Comparison of ENCODE assay signal across 8 cellular contexts in genomic region chr12:98725481-98726247, GRCh38.
A peak's percentile ranks its signal among the peaks of the same experiment; 100 is the strongest.
DNase-seq lines count a peak whose midpoint lies in the region; ATAC-seq and TF ChIP-seq lines count a peak whose summit lies in the region.

No MANE protein-coding gene starts in this region.

- H3K4me2 ChIP-seq in PC-3 (ENCODE audit: low read length) = no peak overlapping the region

- 59 to 76% methylated on average over 5 of the region's 5 CpGs for WGBS in body of pancreas, 2 donors

- H3K27me3 ChIP-seq in PC-3 (ENCODE audit: low read length) (no peaks in the 10 kb centered on the region), body of pancreas (no peaks in the 10 kb centered on the region), layer of hippocampus (ENCODE audit: control insufficient read depth, insufficient read depth, low read length) (no peaks in the 10 kb centered on the region), thoracic aorta (replicated peaks; ENCODE audit: insufficient read depth) (no peaks in the 10 kb centered on the region)

- H2AFZ ChIP-seq in PC-3 (ENCODE audit: low read length) = no peak overlapping the region

- H3K4me1 ChIP-seq in PC-3 (ENCODE audit: insufficient read depth, low read length) (no peaks in the 10 kb centered on the region), body of pancreas (no peaks in the 10 kb centered on the region), thoracic aorta (ENCODE audit: control insufficient read depth in 1 of 2, low read depth in 2 of 2) (no peaks in the 10 kb centered on the region)

- H3F3A ChIP-seq in PC-3 (ENCODE audit: low read length, unreplicated experiment) = no peaks in the 10 kb centered on the region

- no peaks in the 10 kb centered on the region for H3K36me3 ChIP-seq in PC-3 (ENCODE audit: low read depth, low read length)
- H3K36me3 ChIP-seq in body of pancreas (replicated peaks in 1 of 2; ENCODE audit: insufficient read depth in 1 of 2, low read depth in 2 of 2) = peaks cover 4 to 5% of the 10 kb centered on the region in 2 donors
- H3K36me3 ChIP-seq in thoracic aorta = peaks cover 15% of the 10 kb centered on the region

- no TSS peak for BruUV-seq in PC-3 (replicated peaks; lab: Mats Ljungman, UMichigan)

- no peak overlapping the region for H3K9ac ChIP-seq in PC-3 (ENCODE audit: low read length)

- H4K20me1 ChIP-seq in PC-3 (ENCODE audit: low read length) = no peaks in the 10 kb centered on the region

- H3K9me2 ChIP-seq in PC-3 (replicated peaks; ENCODE audit: low read length) = no peaks in the 10 kb centered on the region

- no peak overlapping the region for H3K4me3 ChIP-seq in PC-3 (ENCODE audit: low read length)
- H3K4me3 ChIP-seq in body of pancreas = no peak overlapping the region
- H3K4me3 ChIP-seq in thoracic aorta = no peak overlapping the region

- intact Hi-C loops in PC-3 (cut with micrococcal nuclease) (no loop called here), body of pancreas (cut with DNase I) (no loop called here)

- ATAC-seq in GM19463 (IDR thresholded peaks at IDR 0.05; ENCODE audit: unreplicated experiment) (peak; percentile 90), HG03520 (IDR thresholded peaks at IDR 0.05; ENCODE audit: unreplicated experiment) (peak; percentile 76), PC-3 (peak; percentile 94), body of pancreas (no peak), thoracic aorta (ENCODE audit: insufficient number of reproducible peaks, low FRiP score, low read depth) (no peak)

- TF ChIP-seq POLR2A in body of pancreas (IDR thresholded peaks at IDR 0.05) = no peak

- peak; percentile 54 for TF ChIP-seq CTCF in PC-3 (conservative IDR thresholded peaks at IDR 0.05; ENCODE audit: low read depth, low read length)
- TF ChIP-seq CTCF in body of pancreas (IDR thresholded peaks at IDR 0.05) = peak in 4 of 7 experiments; percentile 29 to 36 (median 32)
- TF ChIP-seq CTCF in thoracic aorta (IDR thresholded peaks at IDR 0.05) = peak; percentile 31

- CTCF ChIA-PET in PC-3 (lab: Charles Lee) = interaction anchor here (0.6 kb wide), 1 partner anchor 74 kb away, joined by 9 read pairs; no protein-coding TSS in a partner anchor

- H3K9me3 ChIP-seq in PC-3 (ENCODE audit: low read length) (no peaks in the 10 kb centered on the region), body of pancreas (no peaks in the 10 kb centered on the region), thoracic aorta (no peaks in the 10 kb centered on the region)

- no peaks in the 10 kb centered on the region for H3K79me2 ChIP-seq in PC-3 (ENCODE audit: low read length)

- H3K27ac ChIP-seq in PC-3 (ENCODE audit: low read length) = no peak overlapping the region
- H3K27ac ChIP-seq in body of pancreas = no peak overlapping the region
- H3K27ac ChIP-seq in layer of hippocampus (ENCODE audit: low read depth, low read length) = peak overlapping the region; percentile 74
- no peak overlapping the region for H3K27ac ChIP-seq in thoracic aorta

- POLR2A ChIA-PET in PC-3 (lab: Charles Lee; ENCODE audit: unreplicated experiment) = no interaction called here

- DNase-seq in NCI-H187 (lab: John Stamatoyannopoulos, UW) = peak; percentile 16 to 30
- DNase-seq in NCI-H187 treated with DMSO at 0.1 percent for 48 hours (lab: John Stamatoyannopoulos, UW) = no peak
- peak; percentile 62 for DNase-seq in PC-3
- DNase-seq in body of pancreas = peak; percentile 23 to 50 (median 34)
- no peak for DNase-seq in thoracic aorta (ENCODE audit: low spot score)

Comparison
In these comparisons a context has a peak if more than half of its experiments do, and no peak if none do; other contexts are left out.
1. DNase-seq: peak in NCI-H187 (2 of 2), PC-3 (single experiment) and body of pancreas (4 of 4); none in NCI-H187 treated with DMSO at 0.1 percent for 48 hours (single experiment) and thoracic aorta (single experiment).
2. ATAC-seq: peak in GM19463 (single experiment), HG03520 (single experiment) and PC-3 (single experiment); none in body of pancreas (single experiment) and thoracic aorta (single experiment).
3. Peak in every context shown above with its lines, with median percentiles within 50 percentile points of each other: CTCF ChIP-seq.